In the genomic region with DNA sequence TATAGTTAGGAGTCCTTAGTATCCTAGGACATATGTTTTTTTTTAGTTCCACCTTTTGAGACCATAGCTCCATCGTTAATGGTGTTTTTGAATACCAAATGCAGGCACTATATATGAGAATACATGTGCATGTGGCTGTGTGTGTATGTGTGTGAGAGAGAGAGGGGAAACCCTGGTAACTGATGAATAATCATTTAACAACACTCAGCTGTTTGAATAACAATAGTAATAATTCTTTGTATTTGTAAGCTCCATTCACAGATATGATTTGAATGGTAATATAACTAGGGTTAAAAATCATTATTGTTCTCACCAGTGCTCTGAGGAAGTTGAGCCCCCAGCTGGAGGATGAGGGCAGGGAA, we compare ENCODE assay signal across 14 cellular contexts. TPM values are rescaled to one million over a fixed set of nuclear protein-coding genes. Genes with fewer than 3 reads are reported as not detected.
DNase-seq lines count a peak whose midpoint lies in the region; ATAC-seq, FAIRE-seq and TF ChIP-seq lines count a peak whose summit lies in the region.
"Had no signal": no experiment of that assay in that cellular context is flagged by ENCODE, and none has a peak within 500 bp of the region (broad histone marks: within the 10 kb centered on the region; RNA-seq: fewer than 3 reads in every experiment).

No MANE protein-coding gene starts in this region.

- peaks cover 100% of the 10 kb centered on the region for H4K20me1 ChIP-seq in astrocyte (ENCODE audit: insufficient read depth, low read length)

- intact Hi-C loops in activated CD8-positive, alpha-beta T cell treated with anti-CD3 and anti-CD28 coated beads for 36 hours (cut with micrococcal nuclease) = no loop called here
- intact Hi-C loops in left lung (cut with DNase I) = no loop called here

- H3K4me3 ChIP-seq in astrocyte (ENCODE audit: insufficient read depth, low read depth, low read length) = no peak overlapping the region
- H3K4me3 ChIP-seq in fibroblast of mammary gland (ENCODE audit: control insufficient read depth, low read depth, low read length) = no peak overlapping the region
- no peak overlapping the region for H3K4me3 ChIP-seq in left lung
- H3K4me3 ChIP-seq: A549 had no signal

- no peaks in the 10 kb centered on the region for H3K36me3 Mint-ChIP-seq in activated CD8-positive, alpha-beta T cell treated with anti-CD3 and anti-CD28 coated beads for 36 hours (ENCODE audit: low read depth)
- H3K36me3 Mint-ChIP-seq in activated CD8-positive, alpha-beta T cell treated with anti-CD3 and anti-CD28 coated beads, Interleukin-2, amount 10 ng/mL, durations not matched to agents 7 days and 5 days (ENCODE audit: low read depth) = no peaks in the 10 kb centered on the region
- H3K36me3 Mint-ChIP-seq in astrocyte (ENCODE audit: low read depth, unreplicated experiment) = peaks cover 8% of the 10 kb centered on the region
- H3K36me3 Mint-ChIP-seq: IgD-negative memory B cell had no signal

- H2AFZ ChIP-seq in astrocyte (ENCODE audit: low read depth, low read length) = no peak overlapping the region

- peaks cover 37% of the 10 kb centered on the region for H3K27me3 Mint-ChIP-seq in activated CD8-positive, alpha-beta T cell treated with anti-CD3 and anti-CD28 coated beads for 36 hours
- H3K27me3 Mint-ChIP-seq in activated CD8-positive, alpha-beta T cell treated with anti-CD3 and anti-CD28 coated beads, Interleukin-2, amount 10 ng/mL, durations not matched to agents 7 days and 5 days (ENCODE audit: low read depth) = peaks cover 38% of the 10 kb centered on the region
- H3K27me3 Mint-ChIP-seq in astrocyte (ENCODE audit: low read depth, unreplicated experiment) = peaks cover 24% of the 10 kb centered on the region

- H3K36me3 ChIP-seq in astrocyte (ENCODE audit: insufficient read depth, low read length) (no peaks in the 10 kb centered on the region), left lung (no peaks in the 10 kb centered on the region)

- H3K4me1 Mint-ChIP-seq in activated CD8-positive, alpha-beta T cell treated with anti-CD3 and anti-CD28 coated beads for 36 hours (ENCODE audit: low read depth) = peaks cover 21% of the 10 kb centered on the region
- peaks cover 15% of the 10 kb centered on the region for H3K4me1 Mint-ChIP-seq in activated CD8-positive, alpha-beta T cell treated with anti-CD3 and anti-CD28 coated beads, Interleukin-2, amount 10 ng/mL, durations not matched to agents 7 days and 5 days (ENCODE audit: low read depth)
- H3K4me1 Mint-ChIP-seq in astrocyte (ENCODE audit: low read depth, unreplicated experiment) = peaks cover 25% of the 10 kb centered on the region

- peaks cover 18% of the 10 kb centered on the region for H3K27me3 ChIP-seq in astrocyte (ENCODE audit: insufficient read depth, low read length)
- H3K27me3 ChIP-seq in left lung = no peaks in the 10 kb centered on the region

- H3K9me3 Mint-ChIP-seq in activated CD8-positive, alpha-beta T cell treated with anti-CD3 and anti-CD28 coated beads for 36 hours = no peaks in the 10 kb centered on the region
- no peaks in the 10 kb centered on the region for H3K9me3 Mint-ChIP-seq in activated CD8-positive, alpha-beta T cell treated with anti-CD3 and anti-CD28 coated beads, Interleukin-2, amount 10 ng/mL, durations not matched to agents 7 days and 5 days (ENCODE audit: insufficient read depth)
- H3K9me3 Mint-ChIP-seq in astrocyte (ENCODE audit: unreplicated experiment) = peaks cover 3% of the 10 kb centered on the region
- H3K9me3 Mint-ChIP-seq: IgD-negative memory B cell had no signal

- FAIRE-seq in astrocyte (lab: Jason Lieb, UNC) = no peak
- FAIRE-seq: A549, GM12891 had no signal

- no peak overlapping the region for H3K27ac ChIP-seq in astrocyte (ENCODE audit: low read depth, low read length)
- no peak overlapping the region for H3K27ac ChIP-seq in left lung
- H3K27ac ChIP-seq: A549 had no signal

- H3K4me3 Mint-ChIP-seq in activated CD8-positive, alpha-beta T cell treated with anti-CD3 and anti-CD28 coated beads for 36 hours = no peak overlapping the region
- H3K4me3 Mint-ChIP-seq in activated CD8-positive, alpha-beta T cell treated with anti-CD3 and anti-CD28 coated beads, Interleukin-2, amount 10 ng/mL, durations not matched to agents 7 days and 5 days = no peak overlapping the region
- H3K4me3 Mint-ChIP-seq in astrocyte (ENCODE audit: unreplicated experiment) = no peak overlapping the region
- H3K4me3 Mint-ChIP-seq: IgD-negative memory B cell had no signal

- H3K79me2 ChIP-seq in astrocyte (ENCODE audit: insufficient read depth, low read length) = peaks cover 63% of the 10 kb centered on the region

- no peak for TF ChIP-seq CTCF in activated CD8-positive, alpha-beta T cell treated with anti-CD3 and anti-CD28 coated beads for 36 hours (IDR thresholded peaks at IDR 0.05)
- TF ChIP-seq CTCF in astrocyte (IDR thresholded peaks at IDR 0.05; ENCODE audit: insufficient read depth, low read depth, low read length) (no peak), fibroblast of mammary gland (conservative IDR thresholded peaks at IDR 0.05; ENCODE audit: control insufficient read depth, insufficient read depth, low read depth, low read length) (no peak), left lung (IDR thresholded peaks at IDR 0.05) (no peak)

- no peak overlapping the region for H3K27ac Mint-ChIP-seq in activated CD8-positive, alpha-beta T cell treated with anti-CD3 and anti-CD28 coated beads for 36 hours
- no peak overlapping the region for H3K27ac Mint-ChIP-seq in activated CD8-positive, alpha-beta T cell treated with anti-CD3 and anti-CD28 coated beads, Interleukin-2, amount 10 ng/mL, durations not matched to agents 7 days and 5 days
- peak overlapping the region; percentile 0 for H3K27ac Mint-ChIP-seq in astrocyte (ENCODE audit: unreplicated experiment)
- H3K27ac Mint-ChIP-seq: IgD-negative memory B cell had no signal

- no peak overlapping the region for H3K4me2 ChIP-seq in astrocyte (ENCODE audit: low read length)
- H3K4me2 ChIP-seq: A549 had no signal

- no peak overlapping the region for H3K9ac ChIP-seq in astrocyte (ENCODE audit: low read length)

- DNase-seq in activated CD8-positive, alpha-beta T cell treated with anti-CD3 and anti-CD28 coated beads for 36 hours = no peak
- no peak for DNase-seq in activated CD8-positive, alpha-beta T cell treated with anti-CD3 and anti-CD28 coated beads, Interleukin-2, amount 10 ng/mL, durations not matched to agents 7 days and 5 days
- DNase-seq in astrocyte (ENCODE audit: low read depth) = no peak
- DNase-seq in fibroblast of mammary gland (ENCODE audit: low read depth) = peak; percentile 15
- DNase-seq in left lung = no peak
- DNase-seq: Caco-2, NCI-H1694 treated with DMSO at 0.1 percent for 48 hours, NCI-H774, SHP77 treated with DMSO at 0.1 percent for 48 hours had no signal

- POLR2A ChIA-PET in activated CD8-positive, alpha-beta T cell treated with anti-CD3 and anti-CD28 coated beads for 36 hours (lab: Charles Lee) = no interaction called here
- POLR2A ChIA-PET in activated CD8-positive, alpha-beta T cell treated with anti-CD3 and anti-CD28 coated beads, Interleukin-2, amount 10 ng/mL, durations not matched to agents 7 days and 5 days (lab: Charles Lee) = no interaction called here

- CTCF ChIA-PET in activated CD8-positive, alpha-beta T cell treated with anti-CD3 and anti-CD28 coated beads for 36 hours (lab: Charles Lee) = interaction anchor here (1.0 kb wide), 1 partner anchor 13 kb away, joined by 3 read pairs; no protein-coding TSS in a partner anchor
- CTCF ChIA-PET in activated CD8-positive, alpha-beta T cell treated with anti-CD3 and anti-CD28 coated beads, Interleukin-2, amount 10 ng/mL, durations not matched to agents 7 days and 5 days (lab: Charles Lee) = no interaction called here

- ATAC-seq in activated CD8-positive, alpha-beta T cell treated with anti-CD3 and anti-CD28 coated beads for 36 hours = peak; percentile 33
- no peak for ATAC-seq in activated CD8-positive, alpha-beta T cell treated with anti-CD3 and anti-CD28 coated beads, Interleukin-2, amount 10 ng/mL, durations not matched to agents 7 days and 5 days
- ATAC-seq in GM18519 (IDR thresholded peaks at IDR 0.05; ENCODE audit: low FRiP score, unreplicated experiment) (no peak), left lung (no peak), GM21447 (IDR thresholded peaks at IDR 0.05; ENCODE audit: unreplicated experiment) (no peak)
- ATAC-seq: A549 had no signal

- no peaks in the 10 kb centered on the region for H3K9me3 ChIP-seq in astrocyte (ENCODE audit: insufficient read depth, low read depth, low read length)
- H3K9me3 ChIP-seq in left lung = no peaks in the 10 kb centered on the region
- H3K9me3 ChIP-seq: A549, Caco-2 had no signal

- H3K4me1 ChIP-seq in astrocyte (ENCODE audit: insufficient read depth, low read length) = peaks cover 13% of the 10 kb centered on the region
- H3K4me1 ChIP-seq in left lung = peaks cover 0 to 4% of the 10 kb centered on the region in 2 donors
- H3K4me1 ChIP-seq: A549, Caco-2 had no signal

RNA-seq across cellular contexts. Expression of a gene that starts 28.9 kb away (rescaled TPM):
- total RNA-seq in activated CD8-positive, alpha-beta T cell treated with anti-CD3 and anti-CD28 coated beads for 36 hours = under 1 TPM; 0.56 to 0.70 TPM
- not detected for total RNA-seq in activated CD8-positive, alpha-beta T cell treated with anti-CD3 and anti-CD28 coated beads, Interleukin-2, amount 10 ng/mL, durations not matched to agents 7 days and 5 days
- total RNA-seq in astrocyte (17.1 and 23.5 TPM in 2 replicates), left lung (10 to 100 TPM; 24.6 to 27.0 TPM)

Comparison
In these comparisons a context has a peak if more than half of its experiments do, and no peak if none do; other contexts are left out.
1. RNA of a gene that starts 28.9 kb away (total RNA-seq): 24.6 to 27.0 TPM in left lung and 17.1 to 23.5 TPM in astrocyte; 0.56 to 0.70 TPM in activated CD8-positive, alpha-beta T cell treated with anti-CD3 and anti-CD28 coated beads for 36 hours and not detected in activated CD8-positive, alpha-beta T cell treated with anti-CD3 and anti-CD28 coated beads, Interleukin-2, amount 10 ng/mL, durations not matched to agents 7 days and 5 days; every median in the first group is over 10 times any median in the second.